In the genomic region with DNA sequence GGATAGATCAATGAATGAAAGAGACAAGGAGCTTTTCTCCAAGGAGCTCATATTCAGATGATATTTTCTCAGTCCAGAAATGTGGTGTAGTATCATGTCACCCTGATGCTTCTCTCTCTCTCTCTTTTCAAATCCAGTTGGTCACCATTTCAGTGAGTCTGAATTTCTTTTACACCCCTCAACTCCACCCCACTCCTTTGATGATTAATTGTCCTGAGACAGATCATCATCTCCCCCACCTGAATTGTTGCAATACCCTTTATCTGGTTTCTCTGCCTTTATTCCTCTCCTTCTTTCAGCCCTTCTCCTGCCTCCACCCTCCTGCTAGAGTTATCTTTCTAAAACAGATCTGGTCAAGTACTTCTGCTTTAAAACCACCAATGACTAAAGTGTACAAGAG, we compare ENCODE assay signal across 27 cellular contexts.
"Had no signal": no experiment of that assay in that cellular context is flagged by ENCODE, and none has a peak within 500 bp of the region (broad histone marks: within the 10 kb centered on the region; RNA-seq: fewer than 3 reads in every experiment).

No MANE protein-coding gene starts in this region.

- H3K27ac Mint-ChIP-seq: activated CD8-positive, alpha-beta T cell treated with anti-CD3 and anti-CD28 coated beads, Interleukin-2, amount 10 ng/mL, durations not matched to agents 7 days and 5 days; activated naive CD4-positive, alpha-beta T cell treated with anti-CD3 and anti-CD28 coated beads, Interleukin-2, amount 50 U/mL, for 72 hours; activated naive CD8-positive, alpha-beta T cell treated with anti-CD3 and anti-CD28 coated beads, Interleukin-2, amount 50 U/mL, for 24 hours; activated T-cell treated with anti-CD3 and anti-CD28 coated beads, Interleukin-2, amount 50 U/mL, for 24 hours; activated T-helper 1 cell treated with anti-CD3 and anti-CD28 coated beads, Interleukin-12 subunit alpha, Interleukin-12 subunit beta, Interleukin-2, Interleukin-4 antibody, amounts not matched to agents 30 ng/mL and 10 ng/mL and 1 ng/mL, durations not matched to agents 14 hours and 24 hours and 36 hours; T-helper 17 cell had no signal

- H3K4me3 Mint-ChIP-seq: activated CD8-positive, alpha-beta T cell treated with anti-CD3 and anti-CD28 coated beads, Interleukin-2, amount 10 ng/mL, durations not matched to agents 7 days and 5 days; activated naive CD8-positive, alpha-beta T cell treated with anti-CD3 and anti-CD28 coated beads, Interleukin-2, amount 50 U/mL, for 24 hours; activated T-cell treated with anti-CD3 and anti-CD28 coated beads, Interleukin-2, amount 50 U/mL, for 24 hours; activated T-helper 1 cell treated with anti-CD3 and anti-CD28 coated beads, Interleukin-12 subunit alpha, Interleukin-12 subunit beta, Interleukin-2, Interleukin-4 antibody, amounts not matched to agents 30 ng/mL and 10 ng/mL and 1 ng/mL, durations not matched to agents 14 hours and 24 hours and 36 hours; T-helper 17 cell had no signal

- H3K27me3 ChIP-seq: brain microvascular endothelial cell had no signal

- H3K36me3 Mint-ChIP-seq: activated naive CD4-positive, alpha-beta T cell treated with anti-CD3 and anti-CD28 coated beads, Interleukin-2, amount 50 U/mL, for 72 hours had no signal

- H3K27ac ChIP-seq: brain microvascular endothelial cell had no signal

- H3K4me1 Mint-ChIP-seq: activated naive CD8-positive, alpha-beta T cell treated with anti-CD3 and anti-CD28 coated beads, Interleukin-2, amount 50 U/mL, for 24 hours; T-helper 17 cell had no signal

- H3K9me3 Mint-ChIP-seq: activated naive CD4-positive, alpha-beta T cell treated with anti-CD3 and anti-CD28 coated beads, Interleukin-2, amount 50 U/mL, for 72 hours; activated naive CD8-positive, alpha-beta T cell treated with anti-CD3 and anti-CD28 coated beads, Interleukin-2, amount 50 U/mL, for 24 hours; activated T-cell treated with anti-CD3 and anti-CD28 coated beads, Interleukin-2, amount 50 U/mL, for 24 hours; activated T-helper 1 cell treated with anti-CD3 and anti-CD28 coated beads, Interleukin-12 subunit alpha, Interleukin-12 subunit beta, Interleukin-2, Interleukin-4 antibody, amounts not matched to agents 30 ng/mL and 10 ng/mL and 1 ng/mL, durations not matched to agents 14 hours and 24 hours and 36 hours had no signal

- H3K27me3 Mint-ChIP-seq: activated naive CD8-positive, alpha-beta T cell treated with anti-CD3 and anti-CD28 coated beads, Interleukin-2, amount 50 U/mL, for 24 hours had no signal

- H3K36me3 ChIP-seq: brain microvascular endothelial cell had no signal

- DNase-seq: activated CD4-positive, alpha-beta T cell treated with anti-CD3 and anti-CD28 coated beads for 48 hours; activated CD4-positive, alpha-beta T cell treated with anti-CD3 and anti-CD28 coated beads, Interleukin-2, amount 50 U/mL, for 4 hours; activated CD8-positive, alpha-beta memory T cell treated with anti-CD3 and anti-CD28 coated beads, Interleukin-2, amount 50 U/mL, for 48 hours; activated CD8-positive, alpha-beta T cell treated with anti-CD3 and anti-CD28 coated beads, Interleukin-2, amount 10 ng/mL, durations not matched to agents 7 days and 5 days; activated effector memory CD4-positive, alpha-beta T cell treated with Interleukin-2 at 50 U/mL for 16 hours; activated naive CD4-positive, alpha-beta T cell treated with Interleukin-2 at 50 U/mL for 16 hours; activated naive CD8-positive, alpha-beta T cell treated with anti-CD3 and anti-CD28 coated beads, Interleukin-2, amount 50 U/mL, for 24 hours; activated T-cell treated with anti-CD3 and anti-CD28 coated beads, Interleukin-2, amount 50 U/mL, for 24 hours; amniotic stem cell; brain microvascular endothelial cell; caudate nucleus; IMR-90; KG1; NCI-H1048; NCI-H146; NCI-H187 treated with DMSO at 0.1 percent for 48 hours; NCI-H2081 treated with DMSO at 0.1 percent for 48 hours; NCI-H345; NCI-H510A; NCI-H69; NK-92 treated with Interleukin-12 subunit alpha and Interleukin-12 subunit beta, amount 100 ng/mL, for 24 hours; PC-3; SHP77 treated with DMSO at 0.1 percent for 48 hours; T-helper 17 cell; T-helper 9 cell had no signal
